11 cellular contexts compared by ENCODE assay signal in the genomic region with DNA sequence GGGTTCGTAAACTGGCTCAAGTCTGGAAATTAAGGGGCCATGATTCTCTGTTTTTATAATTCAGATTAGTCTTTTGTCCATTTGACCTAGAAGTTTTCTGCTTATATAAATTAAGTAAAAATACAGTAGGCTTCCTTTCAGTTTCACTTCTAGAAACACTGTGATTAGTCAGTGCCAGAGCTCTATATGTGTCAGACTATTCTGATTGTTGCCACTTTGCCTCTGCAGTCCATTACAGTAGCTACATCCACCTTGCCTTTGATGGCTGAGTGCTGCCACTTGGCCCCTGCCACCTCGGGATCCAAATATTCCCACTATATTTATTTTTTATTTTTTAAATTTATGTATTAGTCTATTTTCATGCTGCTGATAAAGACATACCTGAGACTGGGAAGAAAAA. TPM values are rescaled to one million over a fixed set of nuclear protein-coding genes. Genes with fewer than 3 reads are reported as not detected.
A peak's percentile ranks its signal among the peaks of the same experiment; 100 is the strongest.
DNase-seq lines count a peak whose midpoint lies in the region; ATAC-seq and TF ChIP-seq lines count a peak whose summit lies in the region.
"Had no signal": no experiment of that assay in that cellular context is flagged by ENCODE, and none has a peak within 500 bp of the region (broad histone marks: within the 10 kb centered on the region; RNA-seq: fewer than 3 reads in every experiment).

No MANE protein-coding gene starts in this region.

- ATAC-seq in GM19023 (IDR thresholded peaks at IDR 0.05; ENCODE audit: unreplicated experiment) (peak; percentile 88), mucosa of descending colon (peak; percentile 62), right cardiac atrium (no peak), left cardiac atrium (no peak)
- ATAC-seq: lower lobe of right lung had no signal

- H3K14ac ChIP-seq in trophoblast cell (ENCODE audit: low read length) = no peak overlapping the region

- peak overlapping the region; percentile 9; the same call in 1 of the 2 replicates for H3K4me3 Mint-ChIP-seq in HFFc6

- no peaks in the 10 kb centered on the region for H3K79me2 ChIP-seq in KMS-11 (ENCODE audit: insufficient read depth, low read depth)
- H3K79me2 ChIP-seq in trophoblast cell (ENCODE audit: control insufficient read depth, insufficient read depth, low read length, poor library complexity) = no peaks in the 10 kb centered on the region

- H3K23ac ChIP-seq in trophoblast cell (ENCODE audit: low read length) = no peak overlapping the region

- no peak overlapping the region for H3K4ac ChIP-seq in trophoblast cell (ENCODE audit: low read depth, low read length)

- H3K4me1 ChIP-seq in KMS-11 (ENCODE audit: low read depth, poor library complexity, severe bottlenecking) = peaks cover 9% of the 10 kb centered on the region
- H3K4me1 ChIP-seq in mucosa of descending colon (ENCODE audit: low read depth) = no peaks in the 10 kb centered on the region
- no peaks in the 10 kb centered on the region for H3K4me1 ChIP-seq in spleen
- H3K4me1 ChIP-seq in right cardiac atrium (ENCODE audit: control insufficient read depth, insufficient read depth, low read length) = no peaks in the 10 kb centered on the region
- no peaks in the 10 kb centered on the region for H3K4me1 ChIP-seq in trophoblast cell (ENCODE audit: control insufficient read depth in 1 of 2, insufficient read depth in 2 of 2, low read length in 2 of 2)
- H3K4me1 ChIP-seq: lower lobe of right lung had no signal

- TF ChIP-seq CTCF in HFFc6 (IDR thresholded peaks at IDR 0.05) (no peak), KMS-11 (conservative IDR thresholded peaks at IDR 0.05; ENCODE audit: low read depth, low read length) (no peak), mucosa of descending colon (IDR thresholded peaks at IDR 0.05) (no peak), spleen (IDR thresholded peaks at IDR 0.05 in 8 of 11, conservative IDR thresholded peaks at IDR 0.05 in 3 of 11) (no peak)

- TF ChIP-seq POLR2A in spleen (IDR thresholded peaks at IDR 0.05) = no peak

- H3K9me3 ChIP-seq in mucosa of descending colon (no peaks in the 10 kb centered on the region), spleen (peaks cover 0 to 24% (median 11%) of the 10 kb centered on the region in 8 donors), right cardiac atrium (ENCODE audit: control insufficient read depth, low read length) (no peaks in the 10 kb centered on the region), trophoblast cell (ENCODE audit: insufficient read depth, low read depth, low read length) (no peaks in the 10 kb centered on the region)
- H3K9me3 ChIP-seq: lower lobe of right lung had no signal

- no peak overlapping the region for H3K27ac ChIP-seq in KMS-11
- no peak overlapping the region for H3K27ac ChIP-seq in spleen
- H3K27ac ChIP-seq in right cardiac atrium (ENCODE audit: low read length) = no peak overlapping the region
- H3K27ac ChIP-seq in trophoblast cell (ENCODE audit: low read depth, low read length) = no peak overlapping the region
- H3K27ac ChIP-seq: lower lobe of right lung had no signal

- no peak overlapping the region for H2BK120ac ChIP-seq in trophoblast cell (ENCODE audit: insufficient read depth, low read length, poor library complexity)

- no peak overlapping the region for H3K4me3 ChIP-seq in KMS-11 (IDR thresholded peaks at IDR 0.05; ENCODE audit: insufficient read depth, low read depth, low read length)
- no peak overlapping the region for H3K4me3 ChIP-seq in mucosa of descending colon
- H3K4me3 ChIP-seq in spleen = no peak overlapping the region
- H3K4me3 ChIP-seq in right cardiac atrium (ENCODE audit: low read length) = no peak overlapping the region
- H3K4me3 ChIP-seq in trophoblast cell (ENCODE audit: low read depth, low read length) = no peak overlapping the region
- H3K4me3 ChIP-seq: lower lobe of right lung had no signal

- no peaks in the 10 kb centered on the region for H4K20me1 ChIP-seq in KMS-11 (ENCODE audit: insufficient read depth)

- no peak overlapping the region for H3K9ac ChIP-seq in KMS-11
- no peak overlapping the region for H3K9ac ChIP-seq in trophoblast cell (ENCODE audit: low read length)

- peaks cover 10% of the 10 kb centered on the region for H3K4me1 Mint-ChIP-seq in HFFc6 (ENCODE audit: low read depth)

- peaks cover 2% of the 10 kb centered on the region; the same call in 1 of the 2 replicates for H3K27me3 Mint-ChIP-seq in HFFc6 (ENCODE audit: insufficient read depth)

- H3K27ac Mint-ChIP-seq in HFFc6 = no peak overlapping the region

- no peak overlapping the region for H2AK5ac ChIP-seq in trophoblast cell (ENCODE audit: low read length)

- H3K36me3 ChIP-seq in KMS-11 (ENCODE audit: insufficient read depth) = no peaks in the 10 kb centered on the region
- no peaks in the 10 kb centered on the region for H3K36me3 ChIP-seq in mucosa of descending colon (ENCODE audit: low read depth)
- H3K36me3 ChIP-seq in spleen = no peaks in the 10 kb centered on the region
- no peaks in the 10 kb centered on the region for H3K36me3 ChIP-seq in trophoblast cell (ENCODE audit: control insufficient read depth in 1 of 2, insufficient read depth in 2 of 2, low read length in 2 of 2)
- H3K36me3 ChIP-seq: lower lobe of right lung had no signal

- H3K27me3 ChIP-seq in KMS-11 (ENCODE audit: insufficient read depth, low read depth) (no peaks in the 10 kb centered on the region), spleen (replicated peaks in 1 of 7) (no peaks in the 10 kb centered on the region), right cardiac atrium (ENCODE audit: control insufficient read depth, insufficient read depth) (no peaks in the 10 kb centered on the region), trophoblast cell (ENCODE audit: insufficient read depth, low read length) (no peaks in the 10 kb centered on the region)

- H3K4me2 ChIP-seq in KMS-11 (no peak overlapping the region; the same call in 1 of the 2 replicates), trophoblast cell (ENCODE audit: low read length) (no peak overlapping the region)

- H2BK5ac ChIP-seq in trophoblast cell (ENCODE audit: low read depth, low read length, poor library complexity) = no peak overlapping the region

- H2AFZ ChIP-seq in KMS-11 (ENCODE audit: low read depth) (peak overlapping the region; percentile 24), trophoblast cell (ENCODE audit: insufficient read depth, low read length, poor library complexity) (no peak overlapping the region)

- 71 to 84% (median 77%) methylated on average over 2 of the region's 2 CpGs for WGBS in spleen, 5 donors
- 94% methylated on average over 2 of the region's 2 CpGs for WGBS in right cardiac atrium
- no CpG with 5 or more reads among the region's 2 CpGs for WGBS in trophoblast cell (ENCODE audit: extremely low coverage, insufficient coverage, insufficient read length)

- no peak for DNase-seq in HFFc6
- DNase-seq in mucosa of descending colon = no peak
- no peak for DNase-seq in spleen
- no peak for DNase-seq in right cardiac atrium
- DNase-seq in left cardiac atrium = no peak
- no peak for DNase-seq in trophoblast cell
- DNase-seq: lower lobe of right lung, NCI-H1092 treated with DMSO at 0.1 percent for 48 hours, T-helper 9 cell had no signal

- H3K36me3 Mint-ChIP-seq in HFFc6 (ENCODE audit: low read depth) = no peaks in the 10 kb centered on the region

- H3K79me1 ChIP-seq in trophoblast cell (ENCODE audit: low read length) = no peaks in the 10 kb centered on the region

- no peak overlapping the region for H4K12ac ChIP-seq in trophoblast cell (ENCODE audit: low read depth, low read length)

- H3K18ac ChIP-seq in trophoblast cell (ENCODE audit: low read length) = no peak overlapping the region

- intact Hi-C loops in mucosa of descending colon (cut with DNase I, micrococcal nuclease) = no loop called here
- intact Hi-C loops in spleen (cut with DNase I; ENCODE audit: low total_unique reads) = no loop called here
- intact Hi-C loops in right cardiac atrium (cut with DNase I) = no loop called here
- intact Hi-C loops in left cardiac atrium (cut with DNase I) = no loop called here

- H4K8ac ChIP-seq in trophoblast cell (ENCODE audit: low read depth, low read length) = no peak overlapping the region

- H3K9me3 Mint-ChIP-seq in HFFc6 = peaks cover 15% of the 10 kb centered on the region

- no peak overlapping the region for H2BK12ac ChIP-seq in trophoblast cell (ENCODE audit: low read length)

- no peak overlapping the region for H4K91ac ChIP-seq in trophoblast cell (ENCODE audit: low read depth, low read length)

RNA-seq across cellular contexts. Expression of gene ZC2HC1B, which starts 7.9 kb away (rescaled TPM):
- not detected for total RNA-seq in HFFc6 (2021; fragmentation: NEBNext Ultra II Directional; extraction: Animal tissue kit (Norgen Biotek cat#: 25700))
- total RNA-seq in mucosa of descending colon = not detected
- total RNA-seq in spleen = under 1 TPM in 3 of 7 donors, not detected in 4; 0.27 to 0.85 (median 0.49) TPM
- under 1 TPM in 2 of 3 donors, not detected in 1; 0.17 to 0.30 TPM for polyA plus RNA-seq in spleen
- not detected for total RNA-seq in right cardiac atrium
- not detected for polyA plus RNA-seq in right cardiac atrium
- total RNA-seq in left cardiac atrium = not detected
- polyA plus RNA-seq in trophoblast cell (2013) = not detected in 2 replicates
- total RNA-seq: lower lobe of right lung had no signal

RNA-seq across cellular contexts. Expression of gene LTV1, which starts 29.1 kb away (rescaled TPM):
- total RNA-seq in HFFc6 (2021; fragmentation: NEBNext Ultra II Directional; extraction: Animal tissue kit (Norgen Biotek cat#: 25700)) = 10 to 100 TPM; 28.8 to 35.0 (median 33.6) TPM
- total RNA-seq in mucosa of descending colon (10 to 100 TPM; 11.3 to 18.0 (median 13.0) TPM), spleen (10 to 100 TPM; 12.4 to 25.8 (median 19.0) TPM), right cardiac atrium (10 to 100 TPM; 12.5 to 15.9 (median 12.8) TPM), left cardiac atrium (10 to 100 TPM; 13.1 to 20.0 TPM)
- polyA plus RNA-seq in spleen (10 to 100 TPM; 21.4 to 24.5 (median 23.9) TPM), right cardiac atrium (16.0 TPM)
- 25.8 and 26.1 TPM in 2 replicates for polyA plus RNA-seq in trophoblast cell (2013)

Comparison
In these comparisons a context has a peak if more than half of its experiments do, and no peak if none do; other contexts are left out.
1. ATAC-seq: peak in GM19023 (single experiment) and mucosa of descending colon (single experiment); none in right cardiac atrium (0 of 2) and left cardiac atrium (0 of 2).